8 cellular contexts compared by ENCODE assay signal in the genomic region with DNA sequence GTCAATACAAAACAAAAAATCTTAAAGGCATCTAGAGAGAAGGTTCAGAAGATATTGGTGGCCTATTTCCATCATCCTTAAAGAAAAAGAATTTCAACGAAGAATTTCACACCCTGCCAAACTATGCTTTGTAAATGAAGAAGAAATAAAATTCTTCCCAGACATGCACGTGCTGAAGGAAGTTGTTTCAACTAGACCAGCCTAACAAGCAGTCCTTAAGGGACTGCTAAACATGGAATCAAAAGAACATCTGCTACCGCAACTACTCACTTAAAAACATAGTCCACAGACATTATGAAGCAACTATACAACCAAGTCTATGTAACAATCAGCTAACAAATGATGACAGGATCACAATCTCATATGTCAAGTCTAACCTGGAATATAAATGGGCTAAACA.
"Had no signal": no experiment of that assay in that cellular context is flagged by ENCODE, and none has a peak within 500 bp of the region (broad histone marks: within the 10 kb centered on the region; RNA-seq: fewer than 3 reads in every experiment).

No MANE protein-coding gene starts in this region.

- H3K4me3 ChIP-seq: GM23248 had no signal

- H3K27ac Mint-ChIP-seq: H9 had no signal

- DNase-seq: GM23248, GOT3, H9, HCEC 1CT, KBM-7 had no signal

- H2AFZ ChIP-seq: GM23248 had no signal

- H3K4me2 ChIP-seq: KMS-11 had no signal

- H3K36me3 Mint-ChIP-seq: IgD-negative memory B cell had no signal

- H3K9ac ChIP-seq: GM23248, KMS-11 had no signal

- H3K27me3 Mint-ChIP-seq: IgD-negative memory B cell had no signal

- H3K27ac ChIP-seq: GM23248, KMS-11 had no signal

- H3K4me1 Mint-ChIP-seq: H9, IgD-negative memory B cell had no signal

- FAIRE-seq: HTR-8/SVneo had no signal

- H3K4me3 Mint-ChIP-seq: H9, IgD-negative memory B cell had no signal
